Comparison of ENCODE assay signal across 1 cellular context in genomic region chr5:95668216-95668615, GRCh38.
TF ChIP-seq lines count a peak whose summit lies in the region.

No MANE protein-coding gene starts in this region.

TF ChIP-seq in endothelial cell of umbilical vein, 7 proteins besides CTCF, POLR2A, EP300 and RAD21:
- TF ChIP-seq JUN (IDR thresholded peaks at IDR 0.05; ENCODE audit: borderline replicate concordance, insufficient read depth, insufficient read length, low read depth) (no peak), EZH2 (IDR thresholded peaks at IDR 0.05; ENCODE audit: borderline replicate concordance, low read depth, low read length, severe bottlenecking) (no peak), GATA2 (IDR thresholded peaks at IDR 0.05; ENCODE audit: insufficient read depth, insufficient read length, low read depth, low read length) (no peak), MYC (IDR thresholded peaks at IDR 0.05; ENCODE audit: low read depth, low read length) (no peak), POLR2AphosphoS5 (IDR thresholded peaks at IDR 0.05; ENCODE audit: insufficient read depth, low read depth, low read length) (no peak), FOS (IDR thresholded peaks at IDR 0.05; ENCODE audit: borderline replicate concordance, insufficient read depth, low read length) (no peak), MAX (IDR thresholded peaks at IDR 0.05; ENCODE audit: insufficient read depth, insufficient read length) (no peak)
